In the genomic region with DNA sequence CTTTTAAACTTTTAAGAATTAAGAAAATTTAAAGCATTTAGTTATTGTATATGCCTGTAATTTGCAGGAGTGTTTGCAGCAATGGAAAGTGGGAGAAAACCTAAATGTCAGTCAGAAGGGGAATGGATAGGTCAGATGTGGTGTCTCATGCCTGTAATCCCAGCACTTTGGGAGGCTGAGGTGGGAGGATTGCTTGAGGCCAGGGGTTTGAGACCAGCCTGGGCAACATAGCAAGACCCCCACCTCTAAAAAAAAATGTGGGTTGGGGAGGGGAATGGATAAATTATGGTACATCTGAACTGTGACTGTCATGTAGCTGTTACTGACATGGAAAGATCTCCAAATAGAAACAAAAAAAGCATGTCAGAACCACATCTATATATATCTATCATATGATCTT, we compare ENCODE assay signal across 1 cellular context.
TF ChIP-seq lines count a peak whose summit lies in the region.

No MANE protein-coding gene starts in this region.

TF ChIP-seq in endothelial cell of umbilical vein, 7 proteins besides CTCF, POLR2A, EP300 and RAD21:
- TF ChIP-seq GATA2 (IDR thresholded peaks at IDR 0.05; ENCODE audit: insufficient read depth, insufficient read length, low read depth, low read length) = no peak
- no peak for TF ChIP-seq FOS (IDR thresholded peaks at IDR 0.05; ENCODE audit: borderline replicate concordance, insufficient read depth, low read length)
- no peak for TF ChIP-seq POLR2AphosphoS5 (IDR thresholded peaks at IDR 0.05; ENCODE audit: insufficient read depth, low read depth, low read length)
- no peak for TF ChIP-seq EZH2 (IDR thresholded peaks at IDR 0.05; ENCODE audit: borderline replicate concordance, low read depth, low read length, severe bottlenecking)
- TF ChIP-seq MYC (IDR thresholded peaks at IDR 0.05; ENCODE audit: low read depth, low read length) = no peak
- TF ChIP-seq, protein P1, sequence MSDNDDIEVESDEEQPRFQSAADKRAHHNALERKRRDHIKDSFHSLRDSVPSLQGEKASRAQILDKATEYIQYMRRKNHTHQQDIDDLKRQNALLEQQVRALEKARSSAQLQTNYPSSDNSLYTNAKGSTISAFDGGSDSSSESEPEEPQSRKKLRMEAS (IDR thresholded peaks at IDR 0.05; ENCODE audit: insufficient read depth, insufficient read length) = no peak
- no peak for TF ChIP-seq JUN (IDR thresholded peaks at IDR 0.05; ENCODE audit: borderline replicate concordance, insufficient read depth, insufficient read length, low read depth)
